Comparison of ENCODE assay signal across 25 cellular contexts in the genomic region with DNA sequence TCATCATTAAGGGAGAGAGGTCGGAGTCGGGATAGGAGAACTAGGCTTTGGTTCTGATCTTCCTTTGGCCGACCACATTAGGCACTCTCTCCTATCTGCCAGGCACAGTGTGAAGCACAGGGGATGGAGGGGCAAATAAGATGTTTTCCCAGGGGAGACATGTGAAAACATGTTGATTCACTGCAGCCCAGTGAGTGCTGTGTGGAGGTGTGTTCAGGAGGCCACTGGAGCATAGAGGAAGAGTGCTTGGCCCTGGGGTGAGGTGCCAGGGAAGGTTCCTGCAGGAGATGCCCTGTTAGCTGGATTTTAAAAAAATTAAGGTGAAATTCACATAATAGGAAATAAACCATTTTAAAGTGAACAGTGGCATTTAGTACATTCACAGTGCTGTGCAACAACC. TPM values are rescaled to one million over a fixed set of nuclear protein-coding genes. Genes with fewer than 3 reads are reported as not detected.
DNase-seq lines count a peak whose midpoint lies in the region; ATAC-seq and TF ChIP-seq lines count a peak whose summit lies in the region.
"Had no signal": no experiment of that assay in that cellular context is flagged by ENCODE, and none has a peak within 500 bp of the region (broad histone marks: within the 10 kb centered on the region; RNA-seq: fewer than 3 reads in every experiment).

No MANE protein-coding gene starts in this region.

- no peak for TF ChIP-seq CTCF in activated B cell treated with CpG ODN at 0.5 μM for 24 hours (IDR thresholded peaks at IDR 0.05)
- TF ChIP-seq CTCF in osteocyte (IDR thresholded peaks at IDR 0.05) = no peak
- no peak for TF ChIP-seq CTCF in Caco-2 (IDR thresholded peaks at IDR 0.05; ENCODE audit: insufficient read depth in 1 of 2, low read depth in 1 of 2, low read length in 1 of 2, severe bottlenecking in 1 of 2, unreplicated experiment in 1 of 2)

- H3K36me3 Mint-ChIP-seq in activated B cell treated with CpG ODN at 0.5 μM for 24 hours (ENCODE audit: low read depth) (no peaks in the 10 kb centered on the region), osteocyte (ENCODE audit: unreplicated experiment) (peaks cover 1% of the 10 kb centered on the region), Caco-2 (ENCODE audit: insufficient read depth, unreplicated experiment) (no peaks in the 10 kb centered on the region)
- H3K36me3 Mint-ChIP-seq: activated naive CD4-positive, alpha-beta T cell treated with anti-CD3 and anti-CD28 coated beads, Interleukin-2, amount 10 ng/mL, durations not matched to agents 7 days and 5 days; mesothelial cell of epicardium had no signal

- ATAC-seq in activated B cell treated with CpG ODN at 0.5 μM for 24 hours (ENCODE audit: low read depth) = peak; percentile 74
- ATAC-seq: left ventricle myocardium superior, T-helper 17 cell had no signal

- no peaks in the 10 kb centered on the region for H3K36me3 ChIP-seq in Caco-2 (ENCODE audit: control insufficient read depth, insufficient read depth, low read length)
- H3K36me3 ChIP-seq: breast epithelium had no signal

- H3K9me3 Mint-ChIP-seq in activated B cell treated with CpG ODN at 0.5 μM for 24 hours (no peaks in the 10 kb centered on the region), osteocyte (ENCODE audit: unreplicated experiment) (no peaks in the 10 kb centered on the region), Caco-2 (ENCODE audit: unreplicated experiment) (no peaks in the 10 kb centered on the region)
- H3K9me3 Mint-ChIP-seq: activated CD4-positive, alpha-beta memory T cell treated with anti-CD3 and anti-CD28 coated beads, Interleukin-2, amount 10 ng/mL, durations not matched to agents 7 days and 5 days; activated naive CD4-positive, alpha-beta T cell treated with anti-CD3 and anti-CD28 coated beads, Interleukin-2, amount 10 ng/mL, durations not matched to agents 7 days and 5 days; mesothelial cell of epicardium had no signal

- BruUV-seq in Caco-2 (replicated peaks; lab: Mats Ljungman, UMichigan) = no TSS peak

- DNase-seq in DMS79 treated with DMSO at 0.1 percent for 48 hours (lab: John Stamatoyannopoulos, UW) = peak; percentile 12
- no peak for DNase-seq in DMS79 (lab: John Stamatoyannopoulos, UW)
- no peak for DNase-seq in activated B cell treated with CpG ODN at 0.5 μM for 24 hours
- peak; percentile 38 for DNase-seq in islet precursor cell
- peak; percentile 60 for DNase-seq in osteocyte (ENCODE audit: extremely low spot score, unreplicated experiment)
- DNase-seq in activated CD4-positive, CD25-positive, alpha-beta regulatory T cell (lab: John Stamatoyannopoulos, UW) = no peak
- DNase-seq in Caco-2 = no peak
- DNase-seq in erythroblast (lab: John Stamatoyannopoulos, UW) = no peak
- DNase-seq: activated CD4-positive, alpha-beta memory T cell treated with anti-CD3 and anti-CD28 coated beads, Interleukin-2, amount 10 ng/mL, durations not matched to agents 7 days and 5 days; activated CD4-positive, CD25-positive, alpha-beta regulatory T cell treated with anti-CD3 and anti-CD28 coated beads, Interleukin-2, amount 50 U/mL, for 72 hours; activated naive CD4-positive, alpha-beta T cell treated with anti-CD3 and anti-CD28 coated beads, Interleukin-2, amount 10 ng/mL, durations not matched to agents 7 days and 5 days; DND-41; effector CD4-positive, alpha-beta T cell; GF-D8; GOT3; left ventricle myocardium superior; NCI-H1930; NCI-H524 treated with DMSO at 0.1 percent for 48 hours; occipital lobe; PC-9; stimulated activated naive CD4-positive, alpha-beta T cell; T-helper 17 cell had no signal

- H3K4me3 ChIP-seq in Caco-2 (ENCODE audit: low read depth, low read length) = no peak overlapping the region
- H3K4me3 ChIP-seq: breast epithelium, PC-9 had no signal

- intact Hi-C loops in activated B cell treated with CpG ODN at 0.5 μM for 24 hours (cut with micrococcal nuclease) (no loop called here), Caco-2 (cut with micrococcal nuclease; ENCODE audit: unreplicated experiment) (no loop called here)

- H3K9me3 ChIP-seq in Caco-2 = no peaks in the 10 kb centered on the region
- H3K9me3 ChIP-seq: breast epithelium had no signal

- POLR2A ChIA-PET in activated B cell treated with CpG ODN at 0.5 μM for 24 hours (lab: Charles Lee) (no interaction called here), Caco-2 (lab: Charles Lee) (no interaction called here)

- H3K27ac Mint-ChIP-seq in activated B cell treated with CpG ODN at 0.5 μM for 24 hours (peak overlapping the region; percentile 43), osteocyte (ENCODE audit: unreplicated experiment) (no peak overlapping the region), Caco-2 (ENCODE audit: unreplicated experiment) (no peak overlapping the region)
- H3K27ac Mint-ChIP-seq: activated CD4-positive, alpha-beta memory T cell treated with anti-CD3 and anti-CD28 coated beads, Interleukin-2, amount 10 ng/mL, durations not matched to agents 7 days and 5 days; activated naive CD4-positive, alpha-beta T cell treated with anti-CD3 and anti-CD28 coated beads, Interleukin-2, amount 10 ng/mL, durations not matched to agents 7 days and 5 days; CD14-positive monocyte; T-helper 17 cell had no signal

- TF ChIP-seq POLR2A in erythroblast (IDR thresholded peaks at IDR 0.05; ENCODE audit: low read length) = no peak

- no peaks in the 10 kb centered on the region for H3K27me3 Mint-ChIP-seq in activated B cell treated with CpG ODN at 0.5 μM for 24 hours
- H3K27me3 Mint-ChIP-seq in osteocyte (ENCODE audit: unreplicated experiment) = no peaks in the 10 kb centered on the region
- H3K27me3 Mint-ChIP-seq in Caco-2 (ENCODE audit: insufficient read depth, unreplicated experiment) = peaks cover 6% of the 10 kb centered on the region

- peaks cover 10% of the 10 kb centered on the region; the same call in 1 of the 2 replicates for H3K4me1 ChIP-seq in Caco-2
- H3K4me1 ChIP-seq: breast epithelium had no signal

- H3K27me3 ChIP-seq in Caco-2 (replicated peaks; ENCODE audit: control insufficient read depth, insufficient read depth, low read length) = no peaks in the 10 kb centered on the region
- H3K27me3 ChIP-seq: breast epithelium had no signal

- CTCF ChIA-PET in activated B cell treated with CpG ODN at 0.5 μM for 24 hours (lab: Charles Lee) = no interaction called here
- CTCF ChIA-PET in Caco-2 (lab: Charles Lee) = no interaction called here

- H3K4me3 Mint-ChIP-seq in activated B cell treated with CpG ODN at 0.5 μM for 24 hours (no peak overlapping the region), osteocyte (ENCODE audit: unreplicated experiment) (no peak overlapping the region), Caco-2 (ENCODE audit: unreplicated experiment) (no peak overlapping the region)
- H3K4me3 Mint-ChIP-seq: activated CD4-positive, alpha-beta memory T cell treated with anti-CD3 and anti-CD28 coated beads, Interleukin-2, amount 10 ng/mL, durations not matched to agents 7 days and 5 days; activated naive CD4-positive, alpha-beta T cell treated with anti-CD3 and anti-CD28 coated beads, Interleukin-2, amount 10 ng/mL, durations not matched to agents 7 days and 5 days; CD14-positive monocyte; T-helper 17 cell had no signal

- peaks cover 45% of the 10 kb centered on the region for H3K4me1 Mint-ChIP-seq in activated B cell treated with CpG ODN at 0.5 μM for 24 hours
- H3K4me1 Mint-ChIP-seq in osteocyte (ENCODE audit: unreplicated experiment) = peaks cover 12% of the 10 kb centered on the region
- H3K4me1 Mint-ChIP-seq in Caco-2 (ENCODE audit: low read depth, unreplicated experiment) = peaks cover 14% of the 10 kb centered on the region

RNA-seq across cellular contexts. Expression of a gene that starts 3.7 kb away (rescaled TPM):
- total RNA-seq in activated B cell treated with CpG ODN at 0.5 μM for 24 hours (4.1 and 5.5 TPM in 2 replicates), osteocyte (16.4 and 17.7 TPM in 2 replicates), Caco-2 (2022) (3.2 and 3.4 TPM in 2 replicates)
- total RNA-seq: activated CD4-positive, alpha-beta memory T cell treated with anti-CD3 and anti-CD28 coated beads, Interleukin-2, amount 10 ng/mL, durations not matched to agents 7 days and 5 days; T-helper 17 cell had no signal

RNA-seq across cellular contexts. Expression of a gene that starts 37.2 kb away (rescaled TPM):
- total RNA-seq in activated B cell treated with CpG ODN at 0.5 μM for 24 hours = 0.46 and 0.71 TPM in 2 replicates
- total RNA-seq in osteocyte = 0.16 and 0.31 TPM in 2 replicates
- 0.28 and 0.36 TPM in 2 replicates for total RNA-seq in Caco-2 (2022)
- total RNA-seq: left ventricle myocardium superior had no signal

Comparison
In these comparisons a context has a peak if more than half of its experiments do, and no peak if none do; other contexts are left out.
1. DNase-seq: peak in DMS79 treated with DMSO at 0.1 percent for 48 hours (single experiment), islet precursor cell (single experiment) and osteocyte (single experiment); none in DMS79 (single experiment), activated B cell treated with CpG ODN at 0.5 μM for 24 hours (single experiment), activated CD4-positive, CD25-positive, alpha-beta regulatory T cell (0 of 4), Caco-2 (0 of 2) and erythroblast (0 of 2).